Comparison of ENCODE assay signal across 9 cellular contexts in the genomic region with DNA sequence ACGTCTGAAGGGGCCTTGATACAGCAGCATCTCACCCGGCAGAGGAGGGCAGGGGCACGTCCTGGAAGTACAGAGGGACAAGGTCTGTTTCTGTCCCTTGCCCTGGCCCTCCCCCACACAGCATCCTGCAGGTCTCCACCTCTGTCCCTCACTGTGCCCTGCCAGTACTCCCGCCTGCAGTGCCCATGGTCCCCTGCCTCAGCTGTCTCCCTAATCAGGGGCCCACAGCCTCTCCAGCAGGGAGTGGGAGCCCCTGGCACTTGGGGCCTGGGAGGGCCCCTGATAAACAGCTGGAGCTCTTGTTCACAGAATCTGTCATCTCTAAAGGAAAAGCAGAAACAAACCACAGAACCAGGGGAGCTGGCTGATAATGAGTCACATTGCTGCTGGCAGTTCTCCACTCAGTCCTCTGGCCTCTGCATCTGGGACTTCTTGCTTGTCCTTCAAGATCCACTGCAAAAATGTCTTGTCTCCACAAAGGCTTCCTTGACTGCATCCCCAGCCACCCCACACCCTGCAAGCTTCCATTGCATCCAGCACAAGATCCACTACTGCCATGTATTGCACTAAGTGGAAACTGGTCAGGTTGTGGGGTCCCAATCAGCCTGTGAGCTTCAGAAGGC. TPM values are rescaled to one million over a fixed set of nuclear protein-coding genes. Genes with fewer than 3 reads are reported as not detected.
DNase-seq lines count a peak whose midpoint lies in the region; ATAC-seq and TF ChIP-seq lines count a peak whose summit lies in the region.
"Had no signal": no experiment of that assay in that cellular context is flagged by ENCODE, and none has a peak within 500 bp of the region (broad histone marks: within the 10 kb centered on the region; RNA-seq: fewer than 3 reads in every experiment).

No MANE protein-coding gene starts in this region.

- ATAC-seq in Right ventricle myocardium inferior (peak; percentile 38), upper lobe of right lung (peak; percentile 39), GM21367 (IDR thresholded peaks at IDR 0.05; ENCODE audit: unreplicated experiment) (no peak), GM18909 (IDR thresholded peaks at IDR 0.05; ENCODE audit: poor library complexity, unreplicated experiment) (no peak)

- H3K9me2 ChIP-seq in SU-DHL-6 (replicated peaks; ENCODE audit: insufficient read depth, low read length), result no peaks in the 10 kb centered on the region

- TF ChIP-seq CTCF in SU-DHL-6 (IDR thresholded peaks at IDR 0.05; ENCODE audit: insufficient read depth, low read length, poor library complexity, severe bottlenecking) (no peak), fibroblast of the aortic adventitia (IDR thresholded peaks at IDR 0.05; ENCODE audit: insufficient read depth, low read length) (no peak), upper lobe of right lung (IDR thresholded peaks at IDR 0.05) (no peak)

- H3K36me3 ChIP-seq in SU-DHL-6 (ENCODE audit: low read length) (no peaks in the 10 kb centered on the region), upper lobe of right lung (no peaks in the 10 kb centered on the region)

- DNase-seq in Right ventricle myocardium inferior (ENCODE audit: missing footprints) (no peak), cardiac septum (ENCODE audit: low spot score) (no peak), fibroblast of the aortic adventitia (ENCODE audit: low read depth) (peak; percentile 72), upper lobe of right lung (no peak)
- DNase-seq in effector CD4-positive, alpha-beta T cell, result no peak

- H3K27ac ChIP-seq in SU-DHL-6 (ENCODE audit: low read depth, low read length) (peak overlapping the region; percentile 79), upper lobe of right lung (no peak overlapping the region)

- intact Hi-C loops in Right ventricle myocardium inferior (cut with DNase I), result no loop called here
- intact Hi-C loops in cardiac septum (cut with DNase I), result no loop called here
- intact Hi-C loops in upper lobe of right lung (cut with DNase I), result no loop called here

- H3K27me3 ChIP-seq in SU-DHL-6 (ENCODE audit: low read length), result no peaks in the 10 kb centered on the region
- H3K27me3 ChIP-seq in upper lobe of right lung, result no peaks in the 10 kb centered on the region

- H3K4me2 ChIP-seq in SU-DHL-6 (ENCODE audit: low read depth, low read length, poor library complexity, severe bottlenecking), result peak overlapping the region; percentile 29

- peaks cover 45% of the 10 kb centered on the region for H3F3A ChIP-seq in SU-DHL-6 (ENCODE audit: insufficient read depth)

- no peaks in the 10 kb centered on the region for H4K20me1 ChIP-seq in SU-DHL-6 (ENCODE audit: low read depth, low read length)

- no peak overlapping the region for H2AFZ ChIP-seq in SU-DHL-6 (ENCODE audit: low read depth, low read length, severe bottlenecking)

- H3K79me2 ChIP-seq in SU-DHL-6 (ENCODE audit: insufficient read depth, low read length), result no peaks in the 10 kb centered on the region

- H3K4me1 ChIP-seq in upper lobe of right lung, result peaks cover 9% of the 10 kb centered on the region

- H3K9me3 ChIP-seq in SU-DHL-6 (ENCODE audit: insufficient read depth, low read length) (no peaks in the 10 kb centered on the region), upper lobe of right lung (no peaks in the 10 kb centered on the region)

- peak overlapping the region; percentile 26 for H3K9ac ChIP-seq in SU-DHL-6 (ENCODE audit: low read length)

- no peak overlapping the region for H3K4me3 ChIP-seq in SU-DHL-6 (ENCODE audit: insufficient read depth, low read length, poor library complexity, severe bottlenecking)
- no peak overlapping the region for H3K4me3 ChIP-seq in fibroblast of the aortic adventitia (ENCODE audit: low read depth, low read length)
- H3K4me3 ChIP-seq in upper lobe of right lung, result no peak overlapping the region
- H3K4me3 ChIP-seq: skin epidermis had no signal

RNA-seq across cellular contexts. Expression of gene TAF8, which starts 33.2 kb away (rescaled TPM):
- total RNA-seq in Right ventricle myocardium inferior, result 31.5 TPM
- 22.3 TPM for total RNA-seq in cardiac septum
- total RNA-seq in fibroblast of the aortic adventitia (ENCODE audit: low replicate concordance), result 10.5 and 11.9 TPM in 2 replicates
- 31.1 TPM for total RNA-seq in upper lobe of right lung

Comparison
In these comparisons a context has a peak if more than half of its experiments do, and no peak if none do; other contexts are left out.
1. ATAC-seq: peak in Right ventricle myocardium inferior (single experiment) and upper lobe of right lung (single experiment); none in GM21367 (single experiment) and GM18909 (single experiment).